In the genomic region with DNA sequence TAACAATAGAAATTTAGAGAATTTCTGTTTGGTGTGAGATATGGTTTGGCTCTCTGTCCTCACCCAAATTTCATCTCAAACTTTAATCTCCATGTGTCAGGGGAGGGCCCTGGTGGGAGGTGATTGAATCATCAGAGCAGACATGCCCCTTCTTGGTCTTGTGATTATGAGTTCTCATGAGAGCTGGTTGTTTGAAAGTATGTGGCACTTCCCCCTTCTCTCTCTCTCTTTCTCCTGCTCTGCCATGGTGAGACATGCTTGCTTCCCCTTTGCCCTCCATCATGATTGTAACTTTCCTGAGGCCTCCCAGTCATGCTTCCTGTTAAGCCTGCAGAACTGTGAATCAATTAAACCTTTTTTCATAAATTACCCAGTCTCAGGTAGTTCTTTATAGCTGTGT, we compare ENCODE assay signal across 21 cellular contexts.
"Had no signal": no experiment of that assay in that cellular context is flagged by ENCODE, and none has a peak within 500 bp of the region (broad histone marks: within the 10 kb centered on the region; RNA-seq: fewer than 3 reads in every experiment).

No MANE protein-coding gene starts in this region.

- H3K27me3 ChIP-seq: heart left ventricle, right atrium auricular region, sigmoid colon, stomach, transverse colon had no signal

- H3K36me3 ChIP-seq: heart left ventricle, right atrium auricular region, sigmoid colon, stomach, thoracic aorta, transverse colon had no signal

- DNase-seq: effector CD4-positive, alpha-beta T cell; endodermal cell; heart left ventricle; hypothalamus; kidney glomerular epithelial cell; natural killer cell; posterior cingulate gyrus; sigmoid colon; stimulated activated CD4-positive, alpha-beta T cell treated with anti-CD3 and anti-CD28 coated beads, Interleukin-2, amount 100 ng/mL, for 24 hours; stimulated activated naive CD4-positive, alpha-beta T cell; stomach; substantia nigra; transverse colon had no signal

- H3K4me3 Mint-ChIP-seq: endodermal cell, memory B cell, mesothelial cell of epicardium, natural killer cell, neural crest cell had no signal

- H3K27ac Mint-ChIP-seq: endodermal cell, memory B cell, mesothelial cell of epicardium, natural killer cell had no signal

- ATAC-seq: heart left ventricle, left lobe of liver, natural killer cell had no signal

- H3K36me3 Mint-ChIP-seq: memory B cell had no signal

- H3K4me3 ChIP-seq: coronary artery, heart left ventricle, right atrium auricular region, sigmoid colon, skin epidermis, stomach, thoracic aorta, transverse colon had no signal

- H3K4me1 Mint-ChIP-seq: endodermal cell, memory B cell, mesothelial cell of epicardium, neural crest cell had no signal

- H3K27me3 Mint-ChIP-seq: memory B cell had no signal
